Comparison of ENCODE assay signal across 1 cellular context in genomic region chr2:119629323-119629825, GRCh38.
TF ChIP-seq lines count a peak whose summit lies in the region.

No MANE protein-coding gene starts in this region.

TF ChIP-seq in H1, 55 proteins besides CTCF, POLR2A, EP300 and RAD21:
- TF ChIP-seq GABPA (IDR thresholded peaks at IDR 0.05; ENCODE audit: borderline replicate concordance, insufficient read depth, low read length), result no peak
- TF ChIP-seq, protein P1, sequence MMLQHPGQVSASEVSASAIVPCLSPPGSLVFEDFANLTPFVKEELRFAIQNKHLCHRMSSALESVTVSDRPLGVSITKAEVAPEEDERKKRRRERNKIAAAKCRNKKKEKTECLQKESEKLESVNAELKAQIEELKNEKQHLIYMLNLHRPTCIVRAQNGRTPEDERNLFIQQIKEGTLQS (IDR thresholded peaks at IDR 0.05; ENCODE audit: insufficient read depth, low read depth, low read length), result no peak
- TF ChIP-seq RXRA (IDR thresholded peaks at IDR 0.05; ENCODE audit: insufficient read depth, low read depth, low read length), result no peak
- TF ChIP-seq ZNF274 (IDR thresholded peaks at IDR 0.05; ENCODE audit: borderline replicate concordance, extremely low read depth, low read length), result no peak
- no peak for TF ChIP-seq RFX5 (IDR thresholded peaks at IDR 0.05; ENCODE audit: borderline replicate concordance, low read depth, low read length)
- TF ChIP-seq SP1 (IDR thresholded peaks at IDR 0.05; ENCODE audit: low read depth, low read length), result no peak
- TF ChIP-seq NANOG (IDR thresholded peaks at IDR 0.05; ENCODE audit: insufficient read depth, low read depth, low read length, poor library complexity, severe bottlenecking), result no peak
- TF ChIP-seq, protein P2, sequence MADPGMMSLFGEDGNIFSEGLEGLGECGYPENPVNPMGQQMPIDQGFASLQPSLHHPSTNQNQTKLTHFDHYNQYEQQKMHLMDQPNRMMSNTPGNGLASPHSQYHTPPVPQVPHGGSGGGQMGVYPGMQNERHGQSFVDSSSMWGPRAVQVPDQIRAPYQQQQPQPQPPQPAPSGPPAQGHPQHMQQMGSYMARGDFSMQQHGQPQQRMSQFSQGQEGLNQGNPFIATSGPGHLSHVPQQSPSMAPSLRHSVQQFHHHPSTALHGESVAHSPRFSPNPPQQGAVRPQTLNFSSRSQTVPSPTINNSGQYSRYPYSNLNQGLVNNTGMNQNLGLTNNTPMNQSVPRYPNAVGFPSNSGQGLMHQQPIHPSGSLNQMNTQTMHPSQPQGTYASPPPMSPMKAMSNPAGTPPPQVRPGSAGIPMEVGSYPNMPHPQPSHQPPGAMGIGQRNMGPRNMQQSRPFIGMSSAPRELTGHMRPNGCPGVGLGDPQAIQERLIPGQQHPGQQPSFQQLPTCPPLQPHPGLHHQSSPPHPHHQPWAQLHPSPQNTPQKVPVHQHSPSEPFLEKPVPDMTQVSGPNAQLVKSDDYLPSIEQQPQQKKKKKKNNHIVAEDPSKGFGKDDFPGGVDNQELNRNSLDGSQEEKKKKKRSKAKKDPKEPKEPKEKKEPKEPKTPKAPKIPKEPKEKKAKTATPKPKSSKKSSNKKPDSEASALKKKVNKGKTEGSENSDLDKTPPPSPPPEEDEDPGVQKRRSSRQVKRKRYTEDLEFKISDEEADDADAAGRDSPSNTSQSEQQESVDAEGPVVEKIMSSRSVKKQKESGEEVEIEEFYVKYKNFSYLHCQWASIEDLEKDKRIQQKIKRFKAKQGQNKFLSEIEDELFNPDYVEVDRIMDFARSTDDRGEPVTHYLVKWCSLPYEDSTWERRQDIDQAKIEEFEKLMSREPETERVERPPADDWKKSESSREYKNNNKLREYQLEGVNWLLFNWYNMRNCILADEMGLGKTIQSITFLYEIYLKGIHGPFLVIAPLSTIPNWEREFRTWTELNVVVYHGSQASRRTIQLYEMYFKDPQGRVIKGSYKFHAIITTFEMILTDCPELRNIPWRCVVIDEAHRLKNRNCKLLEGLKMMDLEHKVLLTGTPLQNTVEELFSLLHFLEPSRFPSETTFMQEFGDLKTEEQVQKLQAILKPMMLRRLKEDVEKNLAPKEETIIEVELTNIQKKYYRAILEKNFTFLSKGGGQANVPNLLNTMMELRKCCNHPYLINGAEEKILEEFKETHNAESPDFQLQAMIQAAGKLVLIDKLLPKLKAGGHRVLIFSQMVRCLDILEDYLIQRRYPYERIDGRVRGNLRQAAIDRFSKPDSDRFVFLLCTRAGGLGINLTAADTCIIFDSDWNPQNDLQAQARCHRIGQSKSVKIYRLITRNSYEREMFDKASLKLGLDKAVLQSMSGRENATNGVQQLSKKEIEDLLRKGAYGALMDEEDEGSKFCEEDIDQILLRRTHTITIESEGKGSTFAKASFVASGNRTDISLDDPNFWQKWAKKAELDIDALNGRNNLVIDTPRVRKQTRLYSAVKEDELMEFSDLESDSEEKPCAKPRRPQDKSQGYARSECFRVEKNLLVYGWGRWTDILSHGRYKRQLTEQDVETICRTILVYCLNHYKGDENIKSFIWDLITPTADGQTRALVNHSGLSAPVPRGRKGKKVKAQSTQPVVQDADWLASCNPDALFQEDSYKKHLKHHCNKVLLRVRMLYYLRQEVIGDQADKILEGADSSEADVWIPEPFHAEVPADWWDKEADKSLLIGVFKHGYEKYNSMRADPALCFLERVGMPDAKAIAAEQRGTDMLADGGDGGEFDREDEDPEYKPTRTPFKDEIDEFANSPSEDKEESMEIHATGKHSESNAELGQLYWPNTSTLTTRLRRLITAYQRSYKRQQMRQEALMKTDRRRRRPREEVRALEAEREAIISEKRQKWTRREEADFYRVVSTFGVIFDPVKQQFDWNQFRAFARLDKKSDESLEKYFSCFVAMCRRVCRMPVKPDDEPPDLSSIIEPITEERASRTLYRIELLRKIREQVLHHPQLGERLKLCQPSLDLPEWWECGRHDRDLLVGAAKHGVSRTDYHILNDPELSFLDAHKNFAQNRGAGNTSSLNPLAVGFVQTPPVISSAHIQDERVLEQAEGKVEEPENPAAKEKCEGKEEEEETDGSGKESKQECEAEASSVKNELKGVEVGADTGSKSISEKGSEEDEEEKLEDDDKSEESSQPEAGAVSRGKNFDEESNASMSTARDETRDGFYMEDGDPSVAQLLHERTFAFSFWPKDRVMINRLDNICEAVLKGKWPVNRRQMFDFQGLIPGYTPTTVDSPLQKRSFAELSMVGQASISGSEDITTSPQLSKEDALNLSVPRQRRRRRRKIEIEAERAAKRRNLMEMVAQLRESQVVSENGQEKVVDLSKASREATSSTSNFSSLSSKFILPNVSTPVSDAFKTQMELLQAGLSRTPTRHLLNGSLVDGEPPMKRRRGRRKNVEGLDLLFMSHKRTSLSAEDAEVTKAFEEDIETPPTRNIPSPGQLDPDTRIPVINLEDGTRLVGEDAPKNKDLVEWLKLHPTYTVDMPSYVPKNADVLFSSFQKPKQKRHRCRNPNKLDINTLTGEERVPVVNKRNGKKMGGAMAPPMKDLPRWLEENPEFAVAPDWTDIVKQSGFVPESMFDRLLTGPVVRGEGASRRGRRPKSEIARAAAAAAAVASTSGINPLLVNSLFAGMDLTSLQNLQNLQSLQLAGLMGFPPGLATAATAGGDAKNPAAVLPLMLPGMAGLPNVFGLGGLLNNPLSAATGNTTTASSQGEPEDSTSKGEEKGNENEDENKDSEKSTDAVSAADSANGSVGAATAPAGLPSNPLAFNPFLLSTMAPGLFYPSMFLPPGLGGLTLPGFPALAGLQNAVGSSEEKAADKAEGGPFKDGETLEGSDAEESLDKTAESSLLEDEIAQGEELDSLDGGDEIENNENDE (IDR thresholded peaks at IDR 0.05; ENCODE audit: insufficient replicate concordance, low read length), result no peak
- TF ChIP-seq SP2 (IDR thresholded peaks at IDR 0.05; ENCODE audit: low read length), result no peak
- TF ChIP-seq SIX5 (IDR thresholded peaks at IDR 0.05; ENCODE audit: low read depth, low read length), result no peak
- no peak for TF ChIP-seq KDM4A (IDR thresholded peaks at IDR 0.05; ENCODE audit: low read depth, low read length, severe bottlenecking)
- TF ChIP-seq PHF8 (conservative IDR thresholded peaks at IDR 0.05; ENCODE audit: low read depth, low read length), result no peak
- TF ChIP-seq CBX8 (IDR thresholded peaks at IDR 0.05; ENCODE audit: borderline replicate concordance, low read depth, low read length), result no peak
- no peak for TF ChIP-seq MAFK (IDR thresholded peaks at IDR 0.05; ENCODE audit: low read depth, low read length)
- TF ChIP-seq KDM1A (IDR thresholded peaks at IDR 0.05; ENCODE audit: borderline replicate concordance, low read length), result no peak
- no peak for TF ChIP-seq POLR2AphosphoS5 (IDR thresholded peaks at IDR 0.05; ENCODE audit: low read depth, low read length)
- TF ChIP-seq EGR1 (IDR thresholded peaks at IDR 0.05; ENCODE audit: borderline replicate concordance, low read depth, low read length), result no peak
- TF ChIP-seq TEAD4 (IDR thresholded peaks at IDR 0.05; ENCODE audit: low read depth, low read length), result no peak
